29 cellular contexts compared by ENCODE assay signal in genomic region chr6:23457321-23457720, GRCh38.
"Had no signal": no experiment of that assay in that cellular context is flagged by ENCODE, and none has a peak within 500 bp of the region (broad histone marks: within the 10 kb centered on the region; RNA-seq: fewer than 3 reads in every experiment).

No MANE protein-coding gene starts in this region.

- H3K9ac ChIP-seq: KMS-11 had no signal

- H3K9me3 ChIP-seq: Peyer's patch had no signal

- H3K4me2 ChIP-seq: KMS-11 had no signal

- H3K4me1 ChIP-seq: Peyer's patch, SJSA1 had no signal

- H3K36me3 ChIP-seq: Peyer's patch, SJSA1 had no signal

- H3K4me3 ChIP-seq: Peyer's patch, SJSA1 had no signal

- DNase-seq: Karpas-422, MM.1S, MV-4-11, NCI-H1092, NCI-H1105, NCI-H1417 treated with DMSO at 0.1 percent for 48 hours, NCI-H1436 treated with DMSO at 0.1 percent for 48 hours, NCI-H187, NCI-H1930, NCI-H2029 treated with DMSO at 0.1 percent for 48 hours, NCI-H2081 treated with DMSO at 0.1 percent for 48 hours, NCI-H2107, NCI-H2171, NCI-H226, NCI-H446 treated with DMSO at 0.1 percent for 48 hours, NCI-H510A, NCI-H524, NCI-H526, NCI-H69, NCI-H748 treated with DMSO at 0.1 percent for 48 hours, NCI-H82, Peyer's patch, Right ventricle myocardium superior, RPMI8226, SHP77 treated with DMSO at 0.1 percent for 48 hours, SW 1271, T-helper 1 cell had no signal

- H3K27ac ChIP-seq: KMS-11, Peyer's patch, SJSA1 had no signal

- H3K27me3 ChIP-seq: Peyer's patch, SJSA1 had no signal
